ENCODE assay signal across 8 cellular contexts in the genomic region with DNA sequence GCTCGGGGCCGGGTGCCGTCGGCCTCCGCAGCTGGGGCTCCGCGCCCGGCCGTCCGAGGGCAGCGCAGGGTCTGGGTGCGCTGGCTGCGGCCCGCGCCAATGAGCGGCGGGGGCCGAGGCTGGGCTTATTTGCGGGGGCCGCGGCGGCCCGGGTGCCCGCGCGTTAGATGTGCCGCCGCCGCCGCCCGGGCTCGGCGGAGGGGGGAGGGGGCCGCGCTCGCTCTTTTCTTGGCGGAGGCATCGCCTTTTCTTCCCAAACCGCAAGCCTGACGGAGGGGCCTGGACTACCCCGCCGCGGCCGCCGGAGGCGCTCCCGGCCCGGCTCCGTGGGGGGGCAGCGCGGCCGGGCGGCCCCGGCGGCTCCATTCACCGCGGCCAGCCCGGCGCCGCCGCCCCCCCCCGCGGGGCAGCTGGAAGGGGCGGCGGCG. TPM values are rescaled to one million over a fixed set of nuclear protein-coding genes. Genes with fewer than 3 reads are reported as not detected.
A peak's percentile ranks its signal among the peaks of the same experiment; 100 is the strongest.
DNase-seq lines count a peak whose midpoint lies in the region; ATAC-seq and TF ChIP-seq lines count a peak whose summit lies in the region.

Gene NOTUM (minus strand): TSS at position 101 of the 428 bp plus-strand sequence. CDS start 278 bp downstream, outside the sequence.

- peaks cover 61% of the 10 kb centered on the region for H3K27me3 Mint-ChIP-seq in endodermal cell (ENCODE audit: insufficient read depth)

- DNase-seq in DMS 273 (lab: John Stamatoyannopoulos, UW; ENCODE audit: unreplicated experiment) (peak; percentile 83), DMS 273 treated with DMSO at 0.1 percent for 48 hours (lab: John Stamatoyannopoulos, UW) (no peak), NCI-H2196 (lab: John Stamatoyannopoulos, UW; ENCODE audit: unreplicated experiment) (peak; percentile 79), endodermal cell (peak; percentile 88), gastrocnemius medialis (peak in 1 of 2 donors; percentile 39), occipital lobe (lab: John Stamatoyannopoulos, UW) (no peak), NCI-H510A (lab: John Stamatoyannopoulos, UW) (no peak)
- DNase-seq in stimulated activated naive CD8-positive, alpha-beta T cell treated with anti-CD3 and anti-CD28 coated beads, Interleukin-15, Interleukin-2, amounts not matched to agents 100 U/mL and 50 U/mL, for 24 hours, result no peak

- intact Hi-C loops in gastrocnemius medialis (cut with DNase I; ENCODE audit: low total_unique reads), result no loop called here

- no peak within 1 kb of the TSS for H3K27ac Mint-ChIP-seq in endodermal cell

- H3K4me1 ChIP-seq in endodermal cell (ENCODE audit: control insufficient read depth, insufficient read depth, low read length) (no peaks in the 10 kb centered on the region), gastrocnemius medialis (peaks cover 12 to 23% of the 10 kb centered on the region in 2 donors)

- H3K9me3 ChIP-seq in endodermal cell (ENCODE audit: control insufficient read depth, low read length), result no peaks in the 10 kb centered on the region
- no peaks in the 10 kb centered on the region for H3K9me3 ChIP-seq in gastrocnemius medialis

- no peaks in the 10 kb centered on the region for H3K9me3 Mint-ChIP-seq in endodermal cell

- H3K27me3 ChIP-seq in endodermal cell (ENCODE audit: control insufficient read depth, insufficient read depth, low read length, poor library complexity, severe bottlenecking), result peaks cover 59% of the 10 kb centered on the region
- peaks cover 7 to 21% (median 19%) of the 10 kb centered on the region in 3 donors for H3K27me3 ChIP-seq in gastrocnemius medialis

- TF ChIP-seq CTCF in endodermal cell (conservative IDR thresholded peaks at IDR 0.05), result peak; percentile 59
- TF ChIP-seq CTCF in gastrocnemius medialis (IDR thresholded peaks at IDR 0.05 in 4 of 5, conservative IDR thresholded peaks at IDR 0.05 in 1 of 5), result peak in 3 of 5 experiments; percentile 19 to 53 (median 39)

- no peak within 1 kb of the TSS for H3K9ac ChIP-seq in endodermal cell (ENCODE audit: extremely low read depth, low read length, poor library complexity, severe bottlenecking)

- peak in 1 of 2 donors; percentile 47 for ATAC-seq in gastrocnemius medialis
- ATAC-seq in stimulated activated naive CD8-positive, alpha-beta T cell treated with anti-CD3 and anti-CD28 coated beads, Interleukin-15, Interleukin-2, amounts not matched to agents 100 U/mL and 50 U/mL, for 24 hours, result no peak

- peak within 1 kb of the TSS; percentile 40 for H3K4me3 Mint-ChIP-seq in endodermal cell

- TF ChIP-seq POLR2A in gastrocnemius medialis (IDR thresholded peaks at IDR 0.05), result no peak

- H3K36me3 ChIP-seq in endodermal cell (ENCODE audit: control insufficient read depth, insufficient read depth, low read length) (no peaks in the 10 kb centered on the region), gastrocnemius medialis (no peaks in the 10 kb centered on the region)

- WGBS in endodermal cell (ENCODE audit: insufficient coverage in 1 of 2, insufficient read length in 1 of 2), 2 experiments, result 2% methylated on average over 66 of the region's 66 CpGs; no CpG with 5 or more reads in 1 of the 2 experiments

- peaks cover 19% of the 10 kb centered on the region for H3K4me1 Mint-ChIP-seq in endodermal cell

- H3K36me3 Mint-ChIP-seq in endodermal cell (ENCODE audit: low read depth), result no peaks in the 10 kb centered on the region

- no peak within 1 kb of the TSS for H3K27ac ChIP-seq in endodermal cell (ENCODE audit: low read depth, low read length)
- peak within 1 kb of the TSS; percentile 61 to 90 (median 82) for H3K27ac ChIP-seq in gastrocnemius medialis

- H3K4me3 ChIP-seq in endodermal cell (ENCODE audit: low read length), result no peak within 1 kb of the TSS
- H3K4me3 ChIP-seq in gastrocnemius medialis, result peak within 1 kb of the TSS; percentile 40 to 54 (median 48)

- in situ Hi-C loops in gastrocnemius medialis (cut with MboI; ENCODE audit: low sequenced_read_pairs in 4 of 4), result loop anchor here in 1 of 4 donors (5.0 kb wide), 1 partner anchor 61 kb away; the partner anchor contains the start of genes CENPX and LRRC45

RNA-seq across cellular contexts. Expression of gene NOTUM, which starts in this region (rescaled TPM):
- total RNA-seq in endodermal cell (10 to 100 TPM; 12.5 to 26.3 TPM), gastrocnemius medialis (1 to 10 TPM in 3 of 4 donors, not detected in 1; 1.7 to 1.8 (median 1.7) TPM), occipital lobe (0.31 TPM)
- 6.2 TPM for polyA plus RNA-seq in endodermal cell (2013, experiment 1 of 2)
- 5.0 TPM for polyA plus RNA-seq in endodermal cell (2013, experiment 2 of 2)

Comparison
In these comparisons a context has a peak if more than half of its experiments do, and no peak if none do; other contexts are left out.
1. RNA of gene NOTUM (total RNA-seq): 12.5 to 26.3 TPM in endodermal cell; 1.7 to 1.8 TPM in gastrocnemius medialis and 0.31 TPM in occipital lobe (single experiment); every median in the first group is over 4 times any median in the second.
2. DNase-seq: peak in DMS 273 (single experiment), NCI-H2196 (single experiment) and endodermal cell (single experiment); none in DMS 273 treated with DMSO at 0.1 percent for 48 hours (single experiment), stimulated activated naive CD8-positive, alpha-beta T cell treated with anti-CD3 and anti-CD28 coated beads, Interleukin-15, Interleukin-2, amounts not matched to agents 100 U/mL and 50 U/mL, for 24 hours (single experiment), occipital lobe (single experiment) and NCI-H510A (single experiment).